21 cellular contexts compared by ENCODE assay signal in the genomic region with DNA sequence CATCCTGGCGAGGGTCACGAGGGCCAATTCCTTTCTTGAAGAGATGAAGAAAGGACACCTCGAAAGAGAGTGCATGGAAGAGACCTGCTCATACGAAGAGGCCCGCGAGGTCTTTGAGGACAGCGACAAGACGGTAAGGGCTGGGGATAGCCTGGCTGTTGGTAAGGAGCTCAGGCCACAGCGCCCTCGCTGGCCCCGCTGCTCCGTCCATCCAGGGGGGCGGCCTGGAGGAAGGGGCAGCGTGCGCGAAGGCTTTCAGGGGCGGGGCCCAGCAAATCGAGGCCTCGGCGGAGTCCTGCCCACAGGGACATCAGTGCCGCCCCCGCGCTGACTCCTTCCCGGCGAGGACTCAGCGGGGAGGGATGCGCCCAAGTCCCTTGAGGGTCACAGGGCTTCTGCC. TPM values are rescaled to one million over a fixed set of nuclear protein-coding genes. Genes with fewer than 3 reads are reported as not detected.
DNase-seq lines count a peak whose midpoint lies in the region; ATAC-seq, FAIRE-seq and TF ChIP-seq lines count a peak whose summit lies in the region.
"Had no signal": no experiment of that assay in that cellular context is flagged by ENCODE, and none has a peak within 500 bp of the region (broad histone marks: within the 10 kb centered on the region; RNA-seq: fewer than 3 reads in every experiment).

No MANE protein-coding gene starts in this region.

- H3K4me3 Mint-ChIP-seq in T-helper 17 cell (peak overlapping the region; percentile 46), Calu3 (ENCODE audit: low read depth, unreplicated experiment) (no peak overlapping the region)
- peak overlapping the region; percentile 7 to 54 for H3K4me3 Mint-ChIP-seq in effector memory CD8-positive, alpha-beta T cell
- peak overlapping the region; percentile 31 to 50 for H3K4me3 Mint-ChIP-seq in stimulated activated naive CD8-positive, alpha-beta T cell treated with anti-CD3 and anti-CD28 coated beads, Interleukin-15, amount 100 ng/mL, for 72 hours
- H3K4me3 Mint-ChIP-seq: activated naive CD4-positive, alpha-beta T cell treated with anti-CD3 and anti-CD28 coated beads, Interleukin-2, amount 10 ng/mL, durations not matched to agents 7 days and 5 days had no signal

- intact Hi-C loops in Calu3 (cut with micrococcal nuclease; ENCODE audit: unreplicated experiment) = no loop called here

- FAIRE-seq in frontal cortex (lab: Jason Lieb, UNC) = no peak

- H3K9me3 ChIP-seq in T-helper 17 cell (ENCODE audit: control insufficient read depth, low read length, poor library complexity, severe bottlenecking) = no peaks in the 10 kb centered on the region
- H3K9me3 ChIP-seq: body of pancreas, SJCRH30 had no signal

- DNase-seq in T-helper 17 cell (no peak), left lobe of liver (ENCODE audit: low spot score) (peak; percentile 28), NCI-H1417 (lab: John Stamatoyannopoulos, UW) (no peak), Calu3 (no peak), frontal cortex (ENCODE audit: low spot score in 2 of 2) (no peak)
- no peak for DNase-seq in effector memory CD8-positive, alpha-beta T cell
- DNase-seq in stimulated activated naive CD8-positive, alpha-beta T cell treated with anti-CD3 and anti-CD28 coated beads, Interleukin-15, amount 100 ng/mL, for 72 hours = no peak
- DNase-seq: AML-193, DMS 273 treated with DMSO at 0.1 percent for 48 hours, MM.1S, NCI-H2081 treated with DMSO at 0.1 percent for 48 hours, NCI-H69, SJCRH30 had no signal

- no peaks in the 10 kb centered on the region for H3K9me3 Mint-ChIP-seq in effector memory CD8-positive, alpha-beta T cell
- H3K9me3 Mint-ChIP-seq in stimulated activated naive CD8-positive, alpha-beta T cell treated with anti-CD3 and anti-CD28 coated beads, Interleukin-15, amount 100 ng/mL, for 72 hours = no peaks in the 10 kb centered on the region
- H3K9me3 Mint-ChIP-seq in Calu3 (ENCODE audit: low read depth, unreplicated experiment) = no peaks in the 10 kb centered on the region
- H3K9me3 Mint-ChIP-seq: activated naive CD4-positive, alpha-beta T cell treated with anti-CD3 and anti-CD28 coated beads, Interleukin-2, amount 10 ng/mL, durations not matched to agents 7 days and 5 days; T-helper 2 cell treated with Interferon-gamma antibody and Interleukin-4, amounts not matched to agents 5 μg/mL and 100 μg/mL, for 36 hours had no signal

- H3K4me1 Mint-ChIP-seq in T-helper 17 cell (peaks cover 12% of the 10 kb centered on the region), Calu3 (ENCODE audit: low read depth, unreplicated experiment) (no peaks in the 10 kb centered on the region)
- H3K4me1 Mint-ChIP-seq in effector memory CD8-positive, alpha-beta T cell (ENCODE audit: low read depth in 2 of 2) = peaks cover 0 to 6% of the 10 kb centered on the region in 2 donors
- H3K4me1 Mint-ChIP-seq in stimulated activated naive CD8-positive, alpha-beta T cell treated with anti-CD3 and anti-CD28 coated beads, Interleukin-15, amount 100 ng/mL, for 72 hours = peaks cover 9% of the 10 kb centered on the region
- H3K4me1 Mint-ChIP-seq: activated naive CD4-positive, alpha-beta T cell treated with anti-CD3 and anti-CD28 coated beads, Interleukin-2, amount 10 ng/mL, durations not matched to agents 7 days and 5 days had no signal

- H3K27ac Mint-ChIP-seq in T-helper 17 cell (no peak overlapping the region), Calu3 (ENCODE audit: unreplicated experiment) (no peak overlapping the region)
- no peak overlapping the region for H3K27ac Mint-ChIP-seq in effector memory CD8-positive, alpha-beta T cell
- H3K27ac Mint-ChIP-seq in stimulated activated naive CD8-positive, alpha-beta T cell treated with anti-CD3 and anti-CD28 coated beads, Interleukin-15, amount 100 ng/mL, for 72 hours = no peak overlapping the region
- H3K27ac Mint-ChIP-seq: activated naive CD4-positive, alpha-beta T cell treated with anti-CD3 and anti-CD28 coated beads, Interleukin-2, amount 10 ng/mL, durations not matched to agents 7 days and 5 days; progenitor cell of endocrine pancreas; T-helper 2 cell treated with Interferon-gamma antibody and Interleukin-4, amounts not matched to agents 5 μg/mL and 100 μg/mL, for 36 hours had no signal

- CTCF ChIA-PET in Calu3 (lab: Charles Lee) = no interaction called here

- no peak for TF ChIP-seq CTCF in Calu3 (IDR thresholded peaks at IDR 0.05; ENCODE audit: unreplicated experiment)

- peaks cover 42% of the 10 kb centered on the region for H3K27me3 Mint-ChIP-seq in T-helper 17 cell
- peaks cover 27 to 42% of the 10 kb centered on the region in 2 donors for H3K27me3 Mint-ChIP-seq in effector memory CD8-positive, alpha-beta T cell
- peaks cover 63% of the 10 kb centered on the region for H3K27me3 Mint-ChIP-seq in stimulated activated naive CD8-positive, alpha-beta T cell treated with anti-CD3 and anti-CD28 coated beads, Interleukin-15, amount 100 ng/mL, for 72 hours
- peaks cover 27% of the 10 kb centered on the region for H3K27me3 Mint-ChIP-seq in Calu3 (ENCODE audit: unreplicated experiment)

- H3K36me3 Mint-ChIP-seq in T-helper 17 cell (ENCODE audit: low read depth) (peaks cover 6% of the 10 kb centered on the region), Calu3 (ENCODE audit: insufficient read depth, unreplicated experiment) (no peaks in the 10 kb centered on the region)
- H3K36me3 Mint-ChIP-seq in effector memory CD8-positive, alpha-beta T cell (ENCODE audit: insufficient read depth) = peaks cover 5% of the 10 kb centered on the region
- H3K36me3 Mint-ChIP-seq: activated naive CD4-positive, alpha-beta T cell treated with anti-CD3 and anti-CD28 coated beads, Interleukin-2, amount 10 ng/mL, durations not matched to agents 7 days and 5 days had no signal

- no TSS peak for BruUV-seq in Calu3 (replicated peaks; lab: Mats Ljungman, UMichigan)

- ATAC-seq in T-helper 17 cell = no peak
- no peak for ATAC-seq in effector memory CD8-positive, alpha-beta T cell (replicated peaks)
- peak; percentile 11 for ATAC-seq in left lobe of liver
- ATAC-seq in stimulated activated naive CD8-positive, alpha-beta T cell treated with anti-CD3 and anti-CD28 coated beads, Interleukin-15, amount 100 ng/mL, for 72 hours = no peak

RNA-seq across cellular contexts. Expression of a gene that starts 6.9 kb away (rescaled TPM):
- total RNA-seq in T-helper 17 cell = not detected
- total RNA-seq in left lobe of liver = 124 TPM
- not detected in 2 replicates for total RNA-seq in Calu3 (2022)
- total RNA-seq in frontal cortex = 0.82 TPM
- total RNA-seq: dermis microvascular lymphatic vessel endothelial cell, OCI-LY7 had no signal

RNA-seq across cellular contexts. Expression of a gene that starts 23.9 kb away (rescaled TPM):
- total RNA-seq in T-helper 17 cell (not detected), left lobe of liver (99.6 TPM), Calu3 (2022) (not detected in 2 replicates), frontal cortex (0.82 TPM)
- total RNA-seq: body of pancreas, dermis microvascular lymphatic vessel endothelial cell, fibroblast of lung, OCI-LY7, SJCRH30 had no signal

RNA-seq across cellular contexts. Expression of a gene that starts 29.0 kb away (rescaled TPM):
- total RNA-seq in T-helper 17 cell = not detected
- total RNA-seq in left lobe of liver = 50.2 TPM
- not detected in 2 replicates for total RNA-seq in Calu3 (2022)
- total RNA-seq in frontal cortex = not detected
- total RNA-seq: body of pancreas, dermis microvascular lymphatic vessel endothelial cell, fibroblast of lung, left cardiac atrium, OCI-LY7, progenitor cell of endocrine pancreas, SJCRH30 had no signal

Comparison
In these comparisons a context has a peak if more than half of its experiments do, and no peak if none do; other contexts are left out.
1. RNA of a gene that starts 6.9 kb away (total RNA-seq): 124 TPM in left lobe of liver (single experiment); 0.82 TPM in frontal cortex (single experiment), not detected in T-helper 17 cell and not detected in Calu3; every median in the first group is over 10 times any median in the second.
2. RNA of a gene that starts 23.9 kb away (total RNA-seq): 99.6 TPM in left lobe of liver (single experiment); 0.82 TPM in frontal cortex (single experiment), not detected in T-helper 17 cell and not detected in Calu3; every median in the first group is over 10 times any median in the second.
3. RNA of a gene that starts 29.0 kb away (total RNA-seq): 50.2 TPM in left lobe of liver (single experiment); not detected in T-helper 17 cell, not detected in Calu3 and not detected in frontal cortex (single experiment); every median in the first group is over 10 times any median in the second.